ENCODE assay signal across 8 cellular contexts in the genomic region with DNA sequence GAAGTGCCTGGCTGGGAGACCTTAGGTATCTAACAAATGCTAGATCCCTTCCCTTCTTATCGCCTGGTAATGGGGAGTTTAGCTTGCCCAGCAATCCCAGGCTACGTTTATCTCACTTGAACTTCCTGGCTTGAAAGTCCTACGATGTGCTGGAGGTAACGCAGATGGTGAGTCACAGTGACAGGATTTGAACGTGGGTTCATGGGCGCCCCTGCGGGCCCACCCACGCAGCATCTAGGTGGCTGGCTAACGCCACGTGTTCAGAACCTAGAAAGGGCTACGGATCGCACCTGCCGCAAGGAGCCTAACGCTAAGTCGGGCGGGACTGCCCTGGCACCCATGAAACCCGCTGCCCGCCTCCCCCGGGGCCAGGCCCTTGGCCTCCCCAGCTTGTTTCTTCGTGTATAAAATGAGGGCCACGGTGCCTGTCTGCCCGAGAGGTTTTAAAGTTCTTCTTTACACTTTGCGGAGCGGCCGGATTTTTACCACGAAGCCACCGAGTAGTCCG. TPM values are rescaled to one million over a fixed set of nuclear protein-coding genes. Genes with fewer than 3 reads are reported as not detected.
DNase-seq lines count a peak whose midpoint lies in the region; ATAC-seq and TF ChIP-seq lines count a peak whose summit lies in the region.

No MANE protein-coding gene starts in this region.

- WGBS in urinary bladder: 1% methylated on average over 28 of the region's 28 CpGs

- H3K4me3 ChIP-seq in urinary bladder (ENCODE audit: low read depth, low read length): peak overlapping the region; percentile 98

- DNase-seq in NCI-H526 (lab: John Stamatoyannopoulos, UW) (peak; percentile 45 to 64), NCI-H526 treated with DMSO at 0.1 percent for 48 hours (lab: John Stamatoyannopoulos, UW) (no peak), RKO (ENCODE audit: low spot score) (peak; percentile 97), activated gamma-delta T cell treated with Interleukin-2 at 50 U/mL for 16 hours (peak; percentile 84), Right ventricle myocardium inferior (ENCODE audit: missing footprints) (no peak), progenitor cell of endocrine pancreas (ENCODE audit: low spot score, unreplicated experiment) (peak; percentile 21)

- H3K27me3 Mint-ChIP-seq in progenitor cell of endocrine pancreas: no peaks in the 10 kb centered on the region

- H3K4me3 Mint-ChIP-seq in progenitor cell of endocrine pancreas (ENCODE audit: low read depth): peak overlapping the region; percentile 69

- TF ChIP-seq CTCF in progenitor cell of endocrine pancreas (IDR thresholded peaks at IDR 0.05; ENCODE audit: unreplicated experiment): no peak

- ATAC-seq in HG03064 (IDR thresholded peaks at IDR 0.05; ENCODE audit: low read depth, unreplicated experiment): peak; percentile 24
- peak; percentile 20 for ATAC-seq in Right ventricle myocardium inferior

- intact Hi-C loops in Right ventricle myocardium inferior (cut with DNase I): loop anchor here (1.0 kb wide), 1 partner anchor 96 kb away; no protein-coding TSS in a partner anchor

- H3K4me1 ChIP-seq in urinary bladder (ENCODE audit: insufficient read depth): peaks cover 2% of the 10 kb centered on the region

- H3K27ac Mint-ChIP-seq in progenitor cell of endocrine pancreas: peak overlapping the region; percentile 91

- no peaks in the 10 kb centered on the region for H3K9me3 Mint-ChIP-seq in progenitor cell of endocrine pancreas (ENCODE audit: low read depth)

- H3K36me3 Mint-ChIP-seq in progenitor cell of endocrine pancreas (ENCODE audit: insufficient read depth): no peaks in the 10 kb centered on the region

- H3K27ac ChIP-seq in urinary bladder (ENCODE audit: low read depth): peak overlapping the region; percentile 99

- no peaks in the 10 kb centered on the region for H3K36me3 ChIP-seq in urinary bladder (ENCODE audit: insufficient read depth)

- peaks cover 52% of the 10 kb centered on the region for H3K4me1 Mint-ChIP-seq in progenitor cell of endocrine pancreas (ENCODE audit: low read depth)

RNA-seq across cellular contexts. Expression of a gene that starts 0.6 kb away (rescaled TPM):
- total RNA-seq in Right ventricle myocardium inferior (13.7 TPM), progenitor cell of endocrine pancreas (77.0 and 81.2 TPM in 2 replicates), urinary bladder (77.4 TPM)
- polyA plus RNA-seq in urinary bladder: 20.6 TPM

Comparison
In these comparisons a context has a peak if more than half of its experiments do, and no peak if none do; other contexts are left out.
1. DNase-seq: peak in NCI-H526 (2 of 2), RKO (single experiment), activated gamma-delta T cell treated with Interleukin-2 at 50 U/mL for 16 hours (single experiment) and progenitor cell of endocrine pancreas (single experiment); none in NCI-H526 treated with DMSO at 0.1 percent for 48 hours (single experiment) and Right ventricle myocardium inferior (single experiment).